ENCODE assay signal across 17 cellular contexts in genomic region chr18:58499527-58499926, GRCh38.
"Had no signal": no experiment of that assay in that cellular context is flagged by ENCODE, and none has a peak within 500 bp of the region (broad histone marks: within the 10 kb centered on the region; RNA-seq: fewer than 3 reads in every experiment).

No MANE protein-coding gene starts in this region.

- DNase-seq: activated CD4-positive, alpha-beta T cell treated with anti-CD3 and anti-CD28 coated beads for 1 hour; activated CD4-positive, alpha-beta T cell treated with anti-CD3 and anti-CD28 coated beads, Interleukin-2, amount 10 ng/mL, durations not matched to agents 24 days and 14 days; activated CD4-positive, alpha-beta T cell treated with anti-CD3 and anti-CD28 coated beads, Interleukin-2, amount 50 U/mL, for 48 hours; activated CD8-positive, alpha-beta memory T cell treated with anti-CD3 and anti-CD28 coated beads, Interleukin-2, amount 10 ng/mL, durations not matched to agents 7 days and 5 days; activated gamma-delta T cell; activated naive CD4-positive, alpha-beta T cell treated with anti-CD3 and anti-CD28 coated beads for 36 hours; activated T-cell treated with anti-CD3 and anti-CD28 coated beads, Interleukin-2, amount 50 U/mL, for 24 hours; amygdala; MG63; MV-4-11; NCI-H1092 treated with DMSO at 0.1 percent for 48 hours; NCI-H1436; NCI-H1694 treated with DMSO at 0.1 percent for 48 hours; NCI-H2029 treated with DMSO at 0.1 percent for 48 hours; NCI-H510A treated with DMSO at 0.1 percent for 48 hours; SHP77 had no signal

- H3K4me3 ChIP-seq: MG63, Peyer's patch had no signal

- H3K9me3 ChIP-seq: MG63, Peyer's patch had no signal

- H3K27me3 ChIP-seq: MG63, Peyer's patch had no signal

- ATAC-seq: activated CD8-positive, alpha-beta memory T cell treated with anti-CD3 and anti-CD28 coated beads, Interleukin-2, amount 10 ng/mL, durations not matched to agents 7 days and 5 days had no signal

- H3K36me3 ChIP-seq: MG63, Peyer's patch had no signal
